In the genomic region with DNA sequence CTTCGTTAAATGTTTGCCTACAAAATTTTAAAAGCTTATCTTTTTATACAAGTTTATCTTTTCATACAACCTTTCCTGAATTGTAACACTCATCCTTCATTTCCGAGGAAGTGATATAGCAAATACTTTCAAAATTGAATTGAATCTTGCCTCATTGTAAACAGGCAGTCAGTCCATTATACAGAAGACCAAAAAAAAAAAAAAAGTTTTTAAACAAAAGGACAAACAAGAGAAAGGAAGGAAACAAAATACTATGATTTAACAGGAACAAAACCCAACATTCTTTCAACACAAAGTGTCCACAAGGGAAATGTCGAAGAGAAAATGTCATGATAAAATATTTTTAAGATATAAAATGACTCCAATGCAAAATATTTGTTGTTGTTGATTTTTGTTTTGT, we compare ENCODE assay signal across 10 cellular contexts. TPM values are rescaled to one million over a fixed set of nuclear protein-coding genes. Genes with fewer than 3 reads are reported as not detected.
DNase-seq lines count a peak whose midpoint lies in the region; ATAC-seq and TF ChIP-seq lines count a peak whose summit lies in the region.
"Had no signal": no experiment of that assay in that cellular context is flagged by ENCODE, and none has a peak within 500 bp of the region (broad histone marks: within the 10 kb centered on the region; RNA-seq: fewer than 3 reads in every experiment).

No MANE protein-coding gene starts in this region.

- H3K27me3 Mint-ChIP-seq in activated naive CD8-positive, alpha-beta T cell treated with anti-CD3 and anti-CD28 coated beads, Interleukin-2, amount 10 ng/mL, durations not matched to agents 7 days and 5 days = no peaks in the 10 kb centered on the region

- intact Hi-C loops in left ventricle myocardium superior (cut with micrococcal nuclease) = no loop called here

- POLR2A ChIA-PET in activated naive CD8-positive, alpha-beta T cell treated with anti-CD3 and anti-CD28 coated beads, Interleukin-2, amount 10 ng/mL, durations not matched to agents 7 days and 5 days (lab: Charles Lee) = interaction anchor here (1.9 kb wide), 1 partner anchor 58 kb away, joined by 4 read pairs; the partner anchor contains the start of gene ATP5MC2

- H3K36me3 ChIP-seq in right atrium auricular region (peaks cover 7% of the 10 kb centered on the region), muscle layer of duodenum (ENCODE audit: control insufficient read depth in 1 of 2, insufficient read depth in 2 of 2, low read length in 2 of 2) (peaks cover 5 to 6% of the 10 kb centered on the region in 2 donors)

- peak overlapping the region; percentile 67 for H3K27ac Mint-ChIP-seq in activated naive CD8-positive, alpha-beta T cell treated with anti-CD3 and anti-CD28 coated beads, Interleukin-2, amount 10 ng/mL, durations not matched to agents 7 days and 5 days

- peak overlapping the region; percentile 56 to 60 for H3K27ac ChIP-seq in right atrium auricular region
- peak overlapping the region; percentile 43 for H3K27ac ChIP-seq in muscle layer of duodenum (ENCODE audit: low read length)

- no peaks in the 10 kb centered on the region for H3K9me3 Mint-ChIP-seq in activated naive CD8-positive, alpha-beta T cell treated with anti-CD3 and anti-CD28 coated beads, Interleukin-2, amount 10 ng/mL, durations not matched to agents 7 days and 5 days

- H3K4me1 ChIP-seq in right atrium auricular region (peaks cover 0 to 55% of the 10 kb centered on the region in 2 donors), muscle layer of duodenum (ENCODE audit: control insufficient read depth in 1 of 2, insufficient read depth in 2 of 2, low read length in 2 of 2) (peaks cover under 1 to 42% of the 10 kb centered on the region in 2 donors)

- no peak for DNase-seq in right atrium auricular region (ENCODE audit: low spot score)
- DNase-seq in left ventricle myocardium superior = no peak
- DNase-seq in activated naive CD8-positive, alpha-beta T cell treated with anti-CD3 and anti-CD28 coated beads, Interleukin-2, amount 10 ng/mL, durations not matched to agents 7 days and 5 days = no peak
- no peak for DNase-seq in effector CD8-positive, alpha-beta T cell (lab: John Stamatoyannopoulos, UW)
- no peak for DNase-seq in activated CD4-positive, alpha-beta T cell treated with anti-CD3 and anti-CD28 coated beads, Interleukin-2, amount 50 U/mL, for 4 hours
- no peak for DNase-seq in DMS 273 (lab: John Stamatoyannopoulos, UW; ENCODE audit: unreplicated experiment)
- no peak for DNase-seq in ecto neural progenitor cell (ENCODE audit: low spot score)
- DNase-seq: anterior cingulate cortex, mucosa of descending colon had no signal

- no peaks in the 10 kb centered on the region for H3K9me3 ChIP-seq in right atrium auricular region
- H3K9me3 ChIP-seq in muscle layer of duodenum (ENCODE audit: control insufficient read depth in 1 of 2, low read length in 2 of 2) = no peaks in the 10 kb centered on the region
- H3K9me3 ChIP-seq: mucosa of descending colon had no signal

- ATAC-seq in left ventricle myocardium superior = no peak
- ATAC-seq in activated naive CD8-positive, alpha-beta T cell treated with anti-CD3 and anti-CD28 coated beads, Interleukin-2, amount 10 ng/mL, durations not matched to agents 7 days and 5 days (ENCODE audit: low read depth) = no peak

- H3K27me3 ChIP-seq in right atrium auricular region = no peaks in the 10 kb centered on the region
- no peaks in the 10 kb centered on the region for H3K27me3 ChIP-seq in muscle layer of duodenum (ENCODE audit: low read depth, low read length)

- peaks cover 7% of the 10 kb centered on the region for H3K36me3 Mint-ChIP-seq in activated naive CD8-positive, alpha-beta T cell treated with anti-CD3 and anti-CD28 coated beads, Interleukin-2, amount 10 ng/mL, durations not matched to agents 7 days and 5 days

- no peak for TF ChIP-seq CTCF in right atrium auricular region (IDR thresholded peaks at IDR 0.05)

- peaks cover 17% of the 10 kb centered on the region for H3K4me1 Mint-ChIP-seq in activated naive CD8-positive, alpha-beta T cell treated with anti-CD3 and anti-CD28 coated beads, Interleukin-2, amount 10 ng/mL, durations not matched to agents 7 days and 5 days

- H3K4me3 ChIP-seq in right atrium auricular region (no peak overlapping the region), muscle layer of duodenum (ENCODE audit: low read depth in 1 of 2, low read length in 2 of 2) (peak overlapping the region; percentile 40 to 43)
- H3K4me3 ChIP-seq: mucosa of descending colon had no signal

- H3K4me3 Mint-ChIP-seq in activated naive CD8-positive, alpha-beta T cell treated with anti-CD3 and anti-CD28 coated beads, Interleukin-2, amount 10 ng/mL, durations not matched to agents 7 days and 5 days = peak overlapping the region; percentile 68

RNA-seq across cellular contexts. Expression of gene ATF7, which starts 8.5 kb away (rescaled TPM):
- total RNA-seq in right atrium auricular region (10 to 100 TPM; 22.1 to 24.7 TPM), left ventricle myocardium superior (37.7 TPM)
- total RNA-seq in activated naive CD8-positive, alpha-beta T cell treated with anti-CD3 and anti-CD28 coated beads, Interleukin-2, amount 10 ng/mL, durations not matched to agents 7 days and 5 days = 10 to 100 TPM; 30.2 to 33.5 TPM

RNA-seq across cellular contexts. Expression of gene ATP5MC2, which starts 58.2 kb away (rescaled TPM):
- total RNA-seq in right atrium auricular region = 100 to 1,000 TPM; 481 to 659 TPM
- 623 TPM for total RNA-seq in left ventricle myocardium superior
- total RNA-seq in activated naive CD8-positive, alpha-beta T cell treated with anti-CD3 and anti-CD28 coated beads, Interleukin-2, amount 10 ng/mL, durations not matched to agents 7 days and 5 days = 100 to 1,000 TPM; 226 to 241 TPM

Comparison
In these comparisons a context has a peak if more than half of its experiments do, and no peak if none do; other contexts are left out.
1. H3K4me3 ChIP-seq: peak in muscle layer of duodenum (2 of 2); none in right atrium auricular region (0 of 2).